In genomic region chr16:303760-304505, GRCh38 we compare ENCODE assay signal across 2 cellular contexts.
TF ChIP-seq lines count a peak whose summit lies in the region.

No MANE protein-coding gene starts in this region.

TF ChIP-seq in H1, 55 proteins besides CTCF, POLR2A, EP300 and RAD21 (continues in another document):
- no peak for TF ChIP-seq MAFK (IDR thresholded peaks at IDR 0.05; ENCODE audit: low read depth, low read length)
- TF ChIP-seq RXRA (IDR thresholded peaks at IDR 0.05; ENCODE audit: insufficient read depth, low read depth, low read length): no peak
- no peak for TF ChIP-seq POU5F1 (IDR thresholded peaks at IDR 0.05; ENCODE audit: low read depth, low read length)
- no peak for TF ChIP-seq PHF8 (conservative IDR thresholded peaks at IDR 0.05; ENCODE audit: low read depth, low read length)
- no peak for TF ChIP-seq CREB1 (IDR thresholded peaks at IDR 0.05)
- no peak for TF ChIP-seq KDM5A (IDR thresholded peaks at IDR 0.05; ENCODE audit: low read length)
- no peak for TF ChIP-seq SP4 (IDR thresholded peaks at IDR 0.05; ENCODE audit: low read length)
- TF ChIP-seq JUN (IDR thresholded peaks at IDR 0.05; ENCODE audit: low read depth, low read length): no peak
- TF ChIP-seq TAF7 (optimal IDR thresholded peaks at IDR 0.05; ENCODE audit: borderline replicate concordance, low read depth, low read length): no peak
- no peak for TF ChIP-seq USF2 (IDR thresholded peaks at IDR 0.05; ENCODE audit: low read length)
- TF ChIP-seq GABPA (IDR thresholded peaks at IDR 0.05; ENCODE audit: borderline replicate concordance, insufficient read depth, low read length): no peak
- no peak for TF ChIP-seq KDM4A (IDR thresholded peaks at IDR 0.05; ENCODE audit: low read depth, low read length, severe bottlenecking)
- no peak for TF ChIP-seq BRCA1 (IDR thresholded peaks at IDR 0.05; ENCODE audit: low read depth, low read length)
- TF ChIP-seq CHD7 (IDR thresholded peaks at IDR 0.05; ENCODE audit: insufficient replicate concordance, low read length): no peak
- TF ChIP-seq ZNF274 (IDR thresholded peaks at IDR 0.05; ENCODE audit: borderline replicate concordance, extremely low read depth, low read length): no peak
- TF ChIP-seq YY1 (IDR thresholded peaks at IDR 0.05; ENCODE audit: low read depth, low read length): no peak
- TF ChIP-seq E2F6 (IDR thresholded peaks at IDR 0.05): no peak
- TF ChIP-seq EZH2 (IDR thresholded peaks at IDR 0.05; ENCODE audit: low read depth, low read length, severe bottlenecking): no peak

TF ChIP-seq in GM12891, 5 proteins besides CTCF, POLR2A, EP300 and RAD21:
- no peak for TF ChIP-seq PAX5 (IDR thresholded peaks at IDR 0.05; ENCODE audit: insufficient read depth, low read length, severe bottlenecking)
